In genomic region chr1:35726814-35727433, GRCh38 we compare ENCODE assay signal across 8 cellular contexts. TPM values are rescaled to one million over a fixed set of nuclear protein-coding genes. Genes with fewer than 3 reads are reported as not detected.
DNase-seq lines count a peak whose midpoint lies in the region; ATAC-seq and TF ChIP-seq lines count a peak whose summit lies in the region.

No MANE protein-coding gene starts in this region.

- H3K36me3 Mint-ChIP-seq in activated T-helper 17 cell treated with anti-CD3 and anti-CD28 coated beads, Interleukin-2, amount 50 U/mL, for 72 hours (ENCODE audit: low read depth): no peaks in the 10 kb centered on the region
- no peaks in the 10 kb centered on the region for H3K36me3 Mint-ChIP-seq in osteocyte (ENCODE audit: unreplicated experiment)

- no peak overlapping the region for H3K27ac ChIP-seq in foreskin keratinocyte

- H3K4me1 Mint-ChIP-seq in activated T-helper 17 cell treated with anti-CD3 and anti-CD28 coated beads, Interleukin-2, amount 50 U/mL, for 72 hours: peaks cover 6% of the 10 kb centered on the region
- peaks cover 2% of the 10 kb centered on the region for H3K4me1 Mint-ChIP-seq in osteocyte (ENCODE audit: unreplicated experiment)

- H3K4me3 Mint-ChIP-seq in activated T-helper 17 cell treated with anti-CD3 and anti-CD28 coated beads, Interleukin-2, amount 50 U/mL, for 72 hours: no peak overlapping the region
- no peak overlapping the region for H3K4me3 Mint-ChIP-seq in osteocyte (ENCODE audit: unreplicated experiment)

- peak; percentile 47 for DNase-seq in DMS79 treated with DMSO at 0.1 percent for 48 hours (lab: John Stamatoyannopoulos, UW)
- DNase-seq in Kasumi-1 (lab: John Stamatoyannopoulos, UW): peak; percentile 66 to 81
- DNase-seq in foreskin keratinocyte: peak in 1 of 2 donors; percentile 25
- DNase-seq in osteocyte (ENCODE audit: extremely low spot score, unreplicated experiment): peak; percentile 86

- no peaks in the 10 kb centered on the region for H3K4me1 ChIP-seq in foreskin keratinocyte

- TF ChIP-seq CTCF in foreskin keratinocyte (conservative IDR thresholded peaks at IDR 0.05) (peak; percentile 81), osteocyte (IDR thresholded peaks at IDR 0.05) (peak; percentile 93)

- H3K9me3 Mint-ChIP-seq in activated T-helper 17 cell treated with anti-CD3 and anti-CD28 coated beads, Interleukin-2, amount 50 U/mL, for 72 hours: no peaks in the 10 kb centered on the region
- H3K9me3 Mint-ChIP-seq in osteocyte (ENCODE audit: unreplicated experiment): no peaks in the 10 kb centered on the region

- ATAC-seq in activated T-helper 17 cell treated with anti-CD3 and anti-CD28 coated beads, Interleukin-2, amount 50 U/mL, for 72 hours (replicated peaks): peak; percentile 83
- ATAC-seq in foreskin keratinocyte: peak; percentile 65
- ATAC-seq in GM18520 (IDR thresholded peaks at IDR 0.05; ENCODE audit: unreplicated experiment): no peak
- no peak for ATAC-seq in GM21360 (IDR thresholded peaks at IDR 0.05; ENCODE audit: unreplicated experiment)

- no peaks in the 10 kb centered on the region for H3K27me3 Mint-ChIP-seq in activated T-helper 17 cell treated with anti-CD3 and anti-CD28 coated beads, Interleukin-2, amount 50 U/mL, for 72 hours
- no peaks in the 10 kb centered on the region for H3K27me3 Mint-ChIP-seq in osteocyte (ENCODE audit: unreplicated experiment)

- H3K27ac Mint-ChIP-seq in activated T-helper 17 cell treated with anti-CD3 and anti-CD28 coated beads, Interleukin-2, amount 50 U/mL, for 72 hours: no peak overlapping the region
- no peak overlapping the region for H3K27ac Mint-ChIP-seq in osteocyte (ENCODE audit: unreplicated experiment)

- no peaks in the 10 kb centered on the region for H3K27me3 ChIP-seq in foreskin keratinocyte

TF ChIP-seq in PFSK-1, 5 proteins besides CTCF, POLR2A, EP300 and RAD21:
- TF ChIP-seq SIN3A (IDR thresholded peaks at IDR 0.05; ENCODE audit: borderline replicate concordance, insufficient read depth, low read length) (no peak), TAF1 (IDR thresholded peaks at IDR 0.05; ENCODE audit: borderline replicate concordance, insufficient read depth, low read length) (0 out of 2 replicates have a peak, but pooled peaks have one; percentile 19), FOXP2 (optimal IDR thresholded peaks at IDR 0.05; ENCODE audit: borderline replicate concordance, extremely low read depth, extremely low read length, insufficient read depth) (no peak), REST (IDR thresholded peaks at IDR 0.05; ENCODE audit: insufficient read depth in 1 of 2, low read depth in 2 of 2, low read length in 2 of 2) (no peak), POLR2AphosphoS5 (IDR thresholded peaks at IDR 0.05; ENCODE audit: low read depth, low read length) (no peak)

RNA-seq across cellular contexts. Expression of gene C1orf216, which starts 8.2 kb away (rescaled TPM):
- 10.4 TPM for polyA plus RNA-seq in PFSK-1 (2012; ENCODE audit: insufficient read length, low read depth)
- 10 to 100 TPM; 11.5 to 21.1 TPM for total RNA-seq in activated T-helper 17 cell treated with anti-CD3 and anti-CD28 coated beads, Interleukin-2, amount 50 U/mL, for 72 hours
- total RNA-seq in foreskin keratinocyte (8.6 and 10.0 TPM in 2 replicates), osteocyte (18.8 TPM in 2 replicates)
- polyA plus RNA-seq in foreskin keratinocyte: 6.2 and 6.9 TPM in 2 replicates

RNA-seq across cellular contexts. Expression of gene CLSPN, which starts 42.9 kb away (rescaled TPM):
- 2.5 TPM for polyA plus RNA-seq in PFSK-1 (2012; ENCODE audit: insufficient read length, low read depth)
- 10 to 100 TPM; 27.2 to 70.7 TPM for total RNA-seq in activated T-helper 17 cell treated with anti-CD3 and anti-CD28 coated beads, Interleukin-2, amount 50 U/mL, for 72 hours
- 37.4 and 45.6 TPM in 2 replicates for total RNA-seq in foreskin keratinocyte
- 3.5 and 5.0 TPM in 2 replicates for polyA plus RNA-seq in foreskin keratinocyte
- total RNA-seq in osteocyte: 7.0 and 7.7 TPM in 2 replicates

Comparison
In these comparisons a context has a peak if more than half of its experiments do, and no peak if none do; other contexts are left out.
1. ATAC-seq: peak in activated T-helper 17 cell treated with anti-CD3 and anti-CD28 coated beads, Interleukin-2, amount 50 U/mL, for 72 hours (single experiment) and foreskin keratinocyte (single experiment); none in GM18520 (single experiment) and GM21360 (single experiment).